8 cellular contexts compared by ENCODE assay signal in genomic region chr18:68714356-68714706, GRCh38. TPM values are rescaled to one million over a fixed set of nuclear protein-coding genes. Genes with fewer than 3 reads are reported as not detected.
DNase-seq lines count a peak whose midpoint lies in the region; ATAC-seq and TF ChIP-seq lines count a peak whose summit lies in the region.

No MANE protein-coding gene starts in this region.

- CTCF ChIA-PET in mammary epithelial cell (lab: Charles Lee; ENCODE audit: low non-redundant PET): no interaction called here

- H3K4me1 Mint-ChIP-seq in GM23338: peaks cover 11% of the 10 kb centered on the region

- peak; percentile 56 for ATAC-seq in GM23338

- H3K9me2 ChIP-seq in GM23338 (ENCODE audit: insufficient read depth): no peaks in the 10 kb centered on the region

- peak overlapping the region; percentile 84 for H3K4me3 ChIP-seq in GM23338
- H3K4me3 ChIP-seq in mammary epithelial cell (replicated peaks in 1 of 3; ENCODE audit: insufficient read depth in 1 of 3, low read depth in 2 of 3, low read length in 3 of 3): peak overlapping the region; percentile 77 to 96 (median 82)
- H3K4me3 ChIP-seq in subcutaneous abdominal adipose tissue (ENCODE audit: low read depth in 1 of 5, low read length in 5 of 5): peak overlapping the region; percentile 92 to 99 (median 98)

- intact Hi-C loops in mammary epithelial cell (cut with micrococcal nuclease): no loop called here

- no peak for TF ChIP-seq CTCF in GM23338 (conservative IDR thresholded peaks at IDR 0.05; ENCODE audit: low read depth in 2 of 2)
- no peak for TF ChIP-seq CTCF in mammary epithelial cell (conservative IDR thresholded peaks at IDR 0.05 in 1 of 2, IDR thresholded peaks at IDR 0.05 in 1 of 2; ENCODE audit: extremely low read depth in 1 of 2, insufficient read depth in 1 of 2, low read depth in 1 of 2, low read length in 2 of 2)

- H3K27me3 ChIP-seq in GM23338 (ENCODE audit: insufficient read depth) (no peaks in the 10 kb centered on the region), mammary epithelial cell (ENCODE audit: insufficient read depth, low read length) (no peaks in the 10 kb centered on the region), subcutaneous abdominal adipose tissue (ENCODE audit: control insufficient read depth in 5 of 5, insufficient read depth in 4 of 5, low read length in 5 of 5) (peaks cover 0 to 3% (median 0%) of the 10 kb centered on the region in 5 donors)

- no peak overlapping the region for H3K27ac ChIP-seq in GM23338 (ENCODE audit: low read depth)
- peak overlapping the region; percentile 57 for H3K27ac ChIP-seq in mammary epithelial cell (ENCODE audit: insufficient read depth, low read depth, low read length)
- peak overlapping the region; percentile 70 for H3K27ac ChIP-seq in subcutaneous abdominal adipose tissue (ENCODE audit: low read depth, low read length)

- H2AFZ ChIP-seq in GM23338 (peak overlapping the region; percentile 93), mammary epithelial cell (ENCODE audit: low read depth, low read length) (peak overlapping the region; percentile 97)

- BruUV-seq in mammary epithelial cell (replicated peaks; lab: Mats Ljungman, UMichigan): no TSS peak

- DNase-seq in DMS79 treated with DMSO at 0.1 percent for 48 hours (lab: John Stamatoyannopoulos, UW) (peak; percentile 23), DMS79 (lab: John Stamatoyannopoulos, UW) (no peak), GM23338 (ENCODE audit: low spot score) (peak; percentile 18), NCI-H146 (lab: John Stamatoyannopoulos, UW) (peak; percentile 59), mammary epithelial cell (no peak), kidney tubule cell (ENCODE audit: low spot score) (peak; percentile 18), NCI-H187 treated with DMSO at 0.1 percent for 48 hours (lab: John Stamatoyannopoulos, UW) (no peak)

- dilution Hi-C loops in mammary epithelial cell (cut with HindIII; ENCODE audit: low sequenced_read_pairs): no loop called here

- no peaks in the 10 kb centered on the region for H3K9me3 Mint-ChIP-seq in GM23338

- peak overlapping the region; percentile 89 for H3K9ac ChIP-seq in mammary epithelial cell (ENCODE audit: insufficient read depth, low read length)
- peak overlapping the region; percentile 40 to 90 (median 88) for H3K9ac ChIP-seq in subcutaneous abdominal adipose tissue (ENCODE audit: low read length in 5 of 5)

- peaks cover 36% of the 10 kb centered on the region for H3K36me3 Mint-ChIP-seq in GM23338 (ENCODE audit: low read depth)

- in situ Hi-C loops in mammary epithelial cell (cut with MboI; ENCODE audit: low sequenced_read_pairs in 2 of 2): no loop called here

- 0 out of 2 replicates have a peak, but pooled peaks cover 4% of the 10 kb centered on the region for H4K20me1 ChIP-seq in GM23338 (replicated peaks; ENCODE audit: insufficient read depth)
- H4K20me1 ChIP-seq in mammary epithelial cell (ENCODE audit: insufficient read depth, low read length): no peaks in the 10 kb centered on the region

- peak overlapping the region; percentile 94 for H3K27ac Mint-ChIP-seq in GM23338

- WGBS in mammary epithelial cell (ENCODE audit: low coverage, missing lambda C conversion rate): 3% methylated on average over 15 of the region's 15 CpGs

- peaks cover 16% of the 10 kb centered on the region for H3K36me3 ChIP-seq in GM23338 (ENCODE audit: insufficient read depth)
- peaks cover 11% of the 10 kb centered on the region for H3K36me3 ChIP-seq in mammary epithelial cell (ENCODE audit: insufficient read depth, low read length)
- H3K36me3 ChIP-seq in subcutaneous abdominal adipose tissue (ENCODE audit: control insufficient read depth in 5 of 5, insufficient read depth in 5 of 5, low read length in 5 of 5): peaks cover 22 to 27% (median 24%) of the 10 kb centered on the region in 5 donors

- no peaks in the 10 kb centered on the region for H3K27me3 Mint-ChIP-seq in GM23338 (ENCODE audit: insufficient read depth, low read depth, poor library complexity)

- H3F3A ChIP-seq in GM23338 (replicated peaks; ENCODE audit: low read depth): no peaks in the 10 kb centered on the region

- H3K4me3 Mint-ChIP-seq in GM23338: peak overlapping the region; percentile 99

- peak overlapping the region; percentile 95 for H3K4me2 ChIP-seq in GM23338
- H3K4me2 ChIP-seq in mammary epithelial cell (ENCODE audit: insufficient read depth, low read depth, low read length): peak overlapping the region; percentile 82

- H3K9me3 ChIP-seq in mammary epithelial cell (replicated peaks; ENCODE audit: insufficient read depth, low read length) (no peaks in the 10 kb centered on the region), subcutaneous abdominal adipose tissue (ENCODE audit: control insufficient read depth in 5 of 5, low read length in 5 of 5) (no peaks in the 10 kb centered on the region)

- H3K4me1 ChIP-seq in GM23338 (ENCODE audit: insufficient read depth) (0 out of 2 replicates have a peak, but pooled peaks cover 7% of the 10 kb centered on the region), mammary epithelial cell (ENCODE audit: insufficient read depth, low read length) (peaks cover 11% of the 10 kb centered on the region), subcutaneous abdominal adipose tissue (ENCODE audit: control insufficient read depth in 5 of 5, insufficient read depth in 5 of 5, low read length in 5 of 5) (peaks cover 3 to 27% (median 23%) of the 10 kb centered on the region in 5 donors)

- H3K79me2 ChIP-seq in GM23338 (replicated peaks; ENCODE audit: insufficient read depth): peaks cover 47% of the 10 kb centered on the region
- peaks cover 38% of the 10 kb centered on the region for H3K79me2 ChIP-seq in mammary epithelial cell (ENCODE audit: insufficient read depth, low read length)

TF ChIP-seq in GM23338, 12 proteins besides CTCF, POLR2A, EP300 and RAD21:
- TF ChIP-seq STAT1 (IDR thresholded peaks at IDR 0.05; ENCODE audit: unreplicated experiment) (no peak), CREB1 (CRISPR knock-in tag; IDR thresholded peaks at IDR 0.05; ENCODE audit: low read depth) (no peak), POLR2AphosphoS5 (IDR thresholded peaks at IDR 0.05; ENCODE audit: low read depth) (no peak), EZH2 (IDR thresholded peaks at IDR 0.05; ENCODE audit: low read depth, unreplicated experiment) (no peak), EZH2phosphoT487 (IDR thresholded peaks at IDR 0.05; ENCODE audit: unreplicated experiment) (no peak)
TF ChIP-seq in GM23338: peak in this region for 0.

RNA-seq across cellular contexts. Expression of gene TMX3, which starts 0.6 kb away (rescaled TPM):
- 40.1 and 51.5 TPM in 2 replicates for total RNA-seq in GM23338 (2014; rRNA removed; shearing (Covaris generic))
- 9.9 and 12.4 TPM in 2 replicates for polyA plus RNA-seq in GM23338 (2016; fragmentation: Nextera tagmentation; extraction: Ambion mirVana)
- 10 to 100 TPM; 62.0 to 63.3 TPM for total RNA-seq in mammary epithelial cell
- polyA plus RNA-seq in mammary epithelial cell: 32.4 TPM
- 29.3 TPM for polyA minus RNA-seq in mammary epithelial cell

Comparison
In these comparisons a context has a peak if more than half of its experiments do, and no peak if none do; other contexts are left out.
1. DNase-seq: peak in DMS79 treated with DMSO at 0.1 percent for 48 hours (single experiment), GM23338 (single experiment), NCI-H146 (single experiment) and kidney tubule cell (single experiment); none in DMS79 (single experiment), mammary epithelial cell (single experiment) and NCI-H187 treated with DMSO at 0.1 percent for 48 hours (single experiment).
2. Peak in every context shown above with its lines, with median percentiles within 50 percentile points of each other: H3K4me3 ChIP-seq.